8 cellular contexts compared by ENCODE assay signal in the genomic region with DNA sequence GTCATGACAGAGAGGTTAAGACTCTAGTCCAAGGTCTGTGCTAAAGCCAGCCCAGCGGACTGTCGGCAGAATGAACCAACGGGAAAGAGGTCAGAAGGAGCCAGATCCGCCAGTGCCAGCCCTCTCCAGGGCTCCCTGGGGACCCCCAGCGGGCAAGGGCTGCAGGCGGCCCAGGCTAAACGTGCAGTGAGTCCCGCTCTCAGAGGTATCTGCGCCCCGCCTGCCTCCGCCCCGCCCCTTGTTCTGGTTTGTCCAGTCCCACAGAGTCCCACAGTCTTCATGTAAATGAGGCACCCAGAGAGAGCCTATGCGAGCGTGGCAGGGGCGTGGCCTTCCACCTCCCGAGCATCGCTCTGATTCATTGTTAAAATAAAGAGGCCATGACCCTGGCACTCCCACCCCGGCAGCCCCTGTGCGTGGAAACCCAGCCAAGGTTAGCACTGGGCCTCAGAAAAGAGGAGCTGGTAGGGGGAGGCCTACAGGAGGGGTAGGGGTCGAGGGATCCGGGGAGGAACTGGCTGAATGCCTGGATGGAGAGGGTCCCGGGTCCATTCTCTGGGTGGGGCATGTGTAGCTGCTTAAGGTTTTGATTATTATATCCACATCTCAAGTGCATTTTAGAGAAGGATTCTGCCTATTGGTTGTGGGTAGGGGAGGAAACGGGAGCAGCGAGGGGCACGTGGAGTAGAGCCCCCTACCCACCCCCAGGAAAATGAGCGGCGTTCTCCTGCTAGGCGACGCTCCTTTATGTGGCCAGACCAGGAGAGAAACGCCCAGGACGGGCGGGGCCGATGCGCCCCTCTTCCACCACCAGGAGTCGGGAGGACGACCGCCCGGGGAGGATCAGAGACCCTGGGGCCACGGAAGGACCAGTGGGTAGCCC. TPM values are rescaled to one million over a fixed set of nuclear protein-coding genes. Genes with fewer than 3 reads are reported as not detected.
A peak's percentile ranks its signal among the peaks of the same experiment; 100 is the strongest.
DNase-seq lines count a peak whose midpoint lies in the region; ATAC-seq and TF ChIP-seq lines count a peak whose summit lies in the region.

A gene with protein sequence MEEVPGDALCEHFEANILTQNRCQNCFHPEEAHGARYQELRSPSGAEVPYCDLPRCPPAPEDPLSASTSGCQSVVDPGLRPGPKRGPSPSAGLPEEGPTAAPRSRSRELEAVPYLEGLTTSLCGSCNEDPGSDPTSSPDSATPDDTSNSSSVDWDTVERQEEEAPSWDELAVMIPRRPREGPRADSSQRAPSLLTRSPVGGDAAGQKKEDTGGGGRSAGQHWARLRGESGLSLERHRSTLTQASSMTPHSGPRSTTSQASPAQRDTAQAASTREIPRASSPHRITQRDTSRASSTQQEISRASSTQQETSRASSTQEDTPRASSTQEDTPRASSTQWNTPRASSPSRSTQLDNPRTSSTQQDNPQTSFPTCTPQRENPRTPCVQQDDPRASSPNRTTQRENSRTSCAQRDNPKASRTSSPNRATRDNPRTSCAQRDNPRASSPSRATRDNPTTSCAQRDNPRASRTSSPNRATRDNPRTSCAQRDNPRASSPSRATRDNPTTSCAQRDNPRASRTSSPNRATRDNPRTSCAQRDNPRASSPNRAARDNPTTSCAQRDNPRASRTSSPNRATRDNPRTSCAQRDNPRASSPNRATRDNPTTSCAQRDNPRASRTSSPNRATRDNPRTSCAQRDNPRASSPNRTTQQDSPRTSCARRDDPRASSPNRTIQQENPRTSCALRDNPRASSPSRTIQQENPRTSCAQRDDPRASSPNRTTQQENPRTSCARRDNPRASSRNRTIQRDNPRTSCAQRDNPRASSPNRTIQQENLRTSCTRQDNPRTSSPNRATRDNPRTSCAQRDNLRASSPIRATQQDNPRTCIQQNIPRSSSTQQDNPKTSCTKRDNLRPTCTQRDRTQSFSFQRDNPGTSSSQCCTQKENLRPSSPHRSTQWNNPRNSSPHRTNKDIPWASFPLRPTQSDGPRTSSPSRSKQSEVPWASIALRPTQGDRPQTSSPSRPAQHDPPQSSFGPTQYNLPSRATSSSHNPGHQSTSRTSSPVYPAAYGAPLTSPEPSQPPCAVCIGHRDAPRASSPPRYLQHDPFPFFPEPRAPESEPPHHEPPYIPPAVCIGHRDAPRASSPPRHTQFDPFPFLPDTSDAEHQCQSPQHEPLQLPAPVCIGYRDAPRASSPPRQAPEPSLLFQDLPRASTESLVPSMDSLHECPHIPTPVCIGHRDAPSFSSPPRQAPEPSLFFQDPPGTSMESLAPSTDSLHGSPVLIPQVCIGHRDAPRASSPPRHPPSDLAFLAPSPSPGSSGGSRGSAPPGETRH (N-terminal part only) (plus strand): TSS at position 392 of the 883 bp plus-strand sequence. CDS start 4,318 bp downstream, outside the sequence.

- ATAC-seq in GM18498 (IDR thresholded peaks at IDR 0.05; ENCODE audit: unreplicated experiment) (peak; percentile 82), HG03095 (IDR thresholded peaks at IDR 0.05; ENCODE audit: unreplicated experiment) (peak; percentile 71), lower lobe of right lung (peak; percentile 97 to 99)

- H3K4me1 ChIP-seq in lower lobe of right lung = peaks cover 16% of the 10 kb centered on the region

- intact Hi-C loops in lower lobe of right lung (cut with DNase I) = no loop called here

- H3K36me3 ChIP-seq in lower lobe of right lung = peaks cover 28% of the 10 kb centered on the region

- H3K9me3 ChIP-seq in lower lobe of right lung = no peaks in the 10 kb centered on the region

- H3K27ac ChIP-seq in lower lobe of right lung = no peak within 1 kb of the TSS

- peak; percentile 94 for DNase-seq in NCI-H524 treated with DMSO at 0.1 percent for 48 hours (lab: John Stamatoyannopoulos, UW)
- DNase-seq in activated CD8-positive, alpha-beta memory T cell treated with anti-CD3 and anti-CD28 coated beads for 1 hour (ENCODE audit: extremely low read depth in 1 of 2, low read depth in 1 of 2) = peak; percentile 58 to 75
- peak; percentile 77 for DNase-seq in effector CD4-positive, alpha-beta T cell
- peak; percentile 97 for DNase-seq in lower lobe of right lung
- peak; percentile 72 to 89 (median 74) for DNase-seq in stimulated activated CD4-positive, alpha-beta T cell treated with anti-CD3 and anti-CD28 coated beads, TNF-alpha, amount 100 ng/mL, for 24 hours (ENCODE audit: low read depth in 3 of 3)
- DNase-seq in NCI-H1105 treated with DMSO at 0.1 percent for 48 hours (lab: John Stamatoyannopoulos, UW) = no peak

- H3K27me3 ChIP-seq in lower lobe of right lung (ENCODE audit: low read depth) = no peaks in the 10 kb centered on the region

- H3K4me3 ChIP-seq in lower lobe of right lung = peak within 1 kb of the TSS; percentile 30

- TF ChIP-seq CTCF in lower lobe of right lung (IDR thresholded peaks at IDR 0.05) = peak; percentile 50

RNA-seq across cellular contexts. Expression of the gene that starts here (rescaled TPM):
- 78.8 TPM for total RNA-seq in lower lobe of right lung
